ENCODE assay signal across 8 cellular contexts in genomic region chr5:159412284-159413046, GRCh38.
A peak's percentile ranks its signal among the peaks of the same experiment; 100 is the strongest.
DNase-seq lines count a peak whose midpoint lies in the region; ATAC-seq and TF ChIP-seq lines count a peak whose summit lies in the region.

No MANE protein-coding gene starts in this region.

- H3K36me3 Mint-ChIP-seq in activated CD4-positive, alpha-beta T cell treated with anti-CD3 and anti-CD28 coated beads for 36 hours (ENCODE audit: low read depth): no peaks in the 10 kb centered on the region

- no peaks in the 10 kb centered on the region for H3K27me3 ChIP-seq in ascending aorta

- intact Hi-C loops in activated CD4-positive, alpha-beta T cell treated with anti-CD3 and anti-CD28 coated beads for 36 hours (cut with DNase I, micrococcal nuclease): loop anchor here (1.0 to 10.0 kb wide), 8 partner anchors 70 to 1998 kb away; no protein-coding TSS in a partner anchor
- intact Hi-C loops in ascending aorta (cut with DNase I): no loop called here

- peaks cover 6% of the 10 kb centered on the region for H3K27me3 Mint-ChIP-seq in activated CD4-positive, alpha-beta T cell treated with anti-CD3 and anti-CD28 coated beads for 36 hours

- ATAC-seq in GM19397 (IDR thresholded peaks at IDR 0.05; ENCODE audit: unreplicated experiment) (peak; percentile 76), HG03432 (IDR thresholded peaks at IDR 0.05; ENCODE audit: unreplicated experiment) (peak; percentile 65)
- ATAC-seq in activated CD4-positive, alpha-beta T cell treated with anti-CD3 and anti-CD28 coated beads for 36 hours: peak; percentile 82

- DNase-seq in activated CD4-positive, alpha-beta T cell treated with anti-CD3 and anti-CD28 coated beads for 36 hours: peak; percentile 75
- peak; percentile 46 for DNase-seq in epithelial cell of esophagus (ENCODE audit: low read depth)
- DNase-seq in stimulated activated CD8-positive, alpha-beta memory T cell treated with anti-CD3 and anti-CD28 coated beads, Interleukin-4, amount 100 ng/mL, for 4 hours (ENCODE audit: low read depth in 2 of 2, low spot score in 1 of 2): peak; percentile 23 to 35
- DNase-seq in NCI-H774 (lab: John Stamatoyannopoulos, UW): no peak
- DNase-seq in ascending aorta (ENCODE audit: low spot score in 2 of 2): no peak
- DNase-seq in putamen (ENCODE audit: low spot score): no peak

- H3K4me3 Mint-ChIP-seq in activated CD4-positive, alpha-beta T cell treated with anti-CD3 and anti-CD28 coated beads for 36 hours: no peak overlapping the region

- no peak for TF ChIP-seq CTCF in epithelial cell of esophagus (IDR thresholded peaks at IDR 0.05; ENCODE audit: insufficient read depth, low read depth, low read length, missing control alignments)
- TF ChIP-seq CTCF in ascending aorta (IDR thresholded peaks at IDR 0.05): no peak

- H3K36me3 ChIP-seq in ascending aorta: no peaks in the 10 kb centered on the region

- POLR2A ChIA-PET in activated CD4-positive, alpha-beta T cell treated with anti-CD3 and anti-CD28 coated beads for 36 hours (lab: Charles Lee): interaction anchor here (0.6 to 0.7 kb wide), 2 partner anchors 43 to 71 kb away, joined by 3 to 5 read pairs; no protein-coding TSS in a partner anchor

- no peaks in the 10 kb centered on the region for H3K4me1 ChIP-seq in ascending aorta

- H3K4me1 Mint-ChIP-seq in activated CD4-positive, alpha-beta T cell treated with anti-CD3 and anti-CD28 coated beads for 36 hours: peaks cover 47% of the 10 kb centered on the region

- no peaks in the 10 kb centered on the region for H3K9me3 ChIP-seq in ascending aorta

- H3K9me3 Mint-ChIP-seq in activated CD4-positive, alpha-beta T cell treated with anti-CD3 and anti-CD28 coated beads for 36 hours (ENCODE audit: low read depth): no peaks in the 10 kb centered on the region

- H3K27ac Mint-ChIP-seq in activated CD4-positive, alpha-beta T cell treated with anti-CD3 and anti-CD28 coated beads for 36 hours: no peak overlapping the region

- H3K27ac ChIP-seq in ascending aorta: no peak overlapping the region

- H3K4me3 ChIP-seq in epithelial cell of esophagus (ENCODE audit: low read length) (no peak overlapping the region), ascending aorta (no peak overlapping the region)

- CTCF ChIA-PET in activated CD4-positive, alpha-beta T cell treated with anti-CD3 and anti-CD28 coated beads for 36 hours (lab: Charles Lee): interaction anchor here (0.6 to 2.5 kb wide), 4 partner anchors 8 to 256 kb away, joined by 3 to 8 read pairs (median 4); no protein-coding TSS in a partner anchor

Comparison
In these comparisons a context has a peak if more than half of its experiments do, and no peak if none do; other contexts are left out.
1. DNase-seq: peak in activated CD4-positive, alpha-beta T cell treated with anti-CD3 and anti-CD28 coated beads for 36 hours (single experiment), epithelial cell of esophagus (single experiment) and stimulated activated CD8-positive, alpha-beta memory T cell treated with anti-CD3 and anti-CD28 coated beads, Interleukin-4, amount 100 ng/mL, for 4 hours (2 of 2); none in NCI-H774 (single experiment), ascending aorta (0 of 2) and putamen (single experiment).
2. Peak in every context shown above with its lines, with median percentiles within 50 percentile points of each other: ATAC-seq.